ENCODE assay signal across 18 cellular contexts in the genomic region with DNA sequence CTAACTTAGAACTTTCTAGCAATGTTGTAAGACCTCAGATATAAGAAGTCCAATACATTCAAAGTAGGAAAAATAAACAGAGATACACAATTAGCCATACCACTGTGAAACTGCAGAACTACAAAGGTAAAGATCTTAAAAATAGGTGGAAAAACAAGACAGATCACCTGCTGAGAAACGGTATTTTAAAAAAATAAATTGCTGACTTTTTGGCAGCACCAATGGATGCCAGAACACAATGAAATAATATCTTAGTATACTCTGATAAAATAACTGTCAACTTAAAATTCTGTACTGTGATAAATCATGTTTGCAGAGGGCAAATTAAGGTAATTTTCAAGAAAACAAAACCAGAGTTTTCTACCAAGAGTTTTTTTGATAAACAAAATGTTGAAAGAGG.
DNase-seq lines count a peak whose midpoint lies in the region; ATAC-seq and TF ChIP-seq lines count a peak whose summit lies in the region.
"Had no signal": no experiment of that assay in that cellular context is flagged by ENCODE, and none has a peak within 500 bp of the region (broad histone marks: within the 10 kb centered on the region; RNA-seq: fewer than 3 reads in every experiment).

No MANE protein-coding gene starts in this region.

- intact Hi-C loops in Right ventricle myocardium superior (cut with DNase I), result no loop called here

- H3K4me1 Mint-ChIP-seq in osteocyte (ENCODE audit: unreplicated experiment), result peaks cover 14% of the 10 kb centered on the region
- H3K4me1 Mint-ChIP-seq: CD4-positive, alpha-beta memory T cell; CD4-positive, CD25-positive, alpha-beta regulatory T cell; CD8-positive, alpha-beta memory T cell had no signal

- peak; percentile 61; the same call in 1 of the 2 replicates for TF ChIP-seq EP300 in Ishikawa (IDR thresholded peaks at IDR 0.05; ENCODE audit: borderline replicate concordance)

- H3K27ac Mint-ChIP-seq in osteocyte (ENCODE audit: unreplicated experiment), result peak overlapping the region; percentile 42
- H3K27ac Mint-ChIP-seq: CD14-positive monocyte; CD4-positive, alpha-beta memory T cell; CD4-positive, CD25-positive, alpha-beta regulatory T cell; CD8-positive, alpha-beta memory T cell had no signal

- TF ChIP-seq CTCF in cardiac muscle cell (IDR thresholded peaks at IDR 0.05; ENCODE audit: low read depth, low read length) (no peak), osteocyte (IDR thresholded peaks at IDR 0.05) (no peak)

- no peak overlapping the region for H3K4me3 Mint-ChIP-seq in osteocyte (ENCODE audit: unreplicated experiment)
- H3K4me3 Mint-ChIP-seq: CD14-positive monocyte; CD4-positive, alpha-beta memory T cell; CD4-positive, CD25-positive, alpha-beta regulatory T cell; CD8-positive, alpha-beta memory T cell had no signal

- TF ChIP-seq RAD21 in Ishikawa (IDR thresholded peaks at IDR 0.05; ENCODE audit: low read depth), result no peak

- no peaks in the 10 kb centered on the region for H3K9me3 Mint-ChIP-seq in osteocyte (ENCODE audit: unreplicated experiment)

- H3K27me3 Mint-ChIP-seq in osteocyte (ENCODE audit: unreplicated experiment), result no peaks in the 10 kb centered on the region
- H3K27me3 Mint-ChIP-seq: CD4-positive, alpha-beta memory T cell; CD4-positive, CD25-positive, alpha-beta regulatory T cell; CD8-positive, alpha-beta memory T cell had no signal

- no peak for ATAC-seq in Right ventricle myocardium superior (ENCODE audit: poor library complexity)

- DNase-seq in cardiac muscle cell (ENCODE audit: low read depth in 1 of 2, low spot score in 1 of 2), result no peak
- DNase-seq in Right ventricle myocardium superior, result no peak
- DNase-seq in osteocyte (ENCODE audit: extremely low spot score, unreplicated experiment), result no peak
- no peak for DNase-seq in Kasumi-1 (lab: John Stamatoyannopoulos, UW)
- DNase-seq in activated T-cell treated with anti-CD3 and anti-CD28 coated beads, Interleukin-2, amount 50 U/mL, for 1 hour, result no peak
- DNase-seq: ACHN; BE2C; C1 segment of cervical spinal cord; CD4-positive, alpha-beta memory T cell; CD4-positive, CD25-positive, alpha-beta regulatory T cell; CD8-positive, alpha-beta memory T cell; COR-L47; DMS79 treated with DMSO at 0.1 percent for 48 hours; GF-D8 had no signal

- H3K36me3 Mint-ChIP-seq in osteocyte (ENCODE audit: unreplicated experiment), result peaks cover 83% of the 10 kb centered on the region
- H3K36me3 Mint-ChIP-seq: CD4-positive, alpha-beta memory T cell; CD4-positive, CD25-positive, alpha-beta regulatory T cell; CD8-positive, alpha-beta memory T cell had no signal

- H3K4me3 ChIP-seq in cardiac muscle cell, result no peak overlapping the region
- H3K4me3 ChIP-seq: BLaER1 had no signal

- no peaks in the 10 kb centered on the region for H3K27me3 ChIP-seq in cardiac muscle cell
- H3K27me3 ChIP-seq: BLaER1 had no signal

- H3K9me3 ChIP-seq in cardiac muscle cell (ENCODE audit: low read depth), result no peaks in the 10 kb centered on the region
- H3K9me3 ChIP-seq: BE2C, BLaER1 had no signal

- peaks cover 73% of the 10 kb centered on the region for H3K36me3 ChIP-seq in cardiac muscle cell
- H3K36me3 ChIP-seq: BE2C, BLaER1 had no signal

- peak overlapping the region; percentile 76 for H3K27ac ChIP-seq in cardiac muscle cell
- H3K27ac ChIP-seq: 22Rv1, BLaER1 had no signal

- peaks cover 9% of the 10 kb centered on the region for H3K4me1 ChIP-seq in cardiac muscle cell (ENCODE audit: low read depth)
- H3K4me1 ChIP-seq: BE2C, BLaER1 had no signal

TF ChIP-seq in Ishikawa, 13 proteins besides CTCF, POLR2A, EP300 and RAD21:
- TF ChIP-seq EGR1 (IDR thresholded peaks at IDR 0.05) (no peak), NFIC (IDR thresholded peaks at IDR 0.05) (peak; percentile 73), FOXM1 (IDR thresholded peaks at IDR 0.05; ENCODE audit: borderline replicate concordance, low read depth) (peak; percentile 60; the same call in 1 of the 2 replicates), TEAD4 (IDR thresholded peaks at IDR 0.05) (no peak)
- TF ChIP-seq, protein P1, sequence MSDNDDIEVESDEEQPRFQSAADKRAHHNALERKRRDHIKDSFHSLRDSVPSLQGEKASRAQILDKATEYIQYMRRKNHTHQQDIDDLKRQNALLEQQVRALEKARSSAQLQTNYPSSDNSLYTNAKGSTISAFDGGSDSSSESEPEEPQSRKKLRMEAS (IDR thresholded peaks at IDR 0.05), result no peak
- TF ChIP-seq, protein P2, sequence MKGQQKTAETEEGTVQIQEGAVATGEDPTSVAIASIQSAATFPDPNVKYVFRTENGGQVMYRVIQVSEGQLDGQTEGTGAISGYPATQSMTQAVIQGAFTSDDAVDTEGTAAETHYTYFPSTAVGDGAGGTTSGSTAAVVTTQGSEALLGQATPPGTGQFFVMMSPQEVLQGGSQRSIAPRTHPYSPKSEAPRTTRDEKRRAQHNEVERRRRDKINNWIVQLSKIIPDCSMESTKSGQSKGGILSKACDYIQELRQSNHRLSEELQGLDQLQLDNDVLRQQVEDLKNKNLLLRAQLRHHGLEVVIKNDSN (IDR thresholded peaks at IDR 0.05), result no peak
TF ChIP-seq in Ishikawa: peak in this region for 2.
